In the genomic region with DNA sequence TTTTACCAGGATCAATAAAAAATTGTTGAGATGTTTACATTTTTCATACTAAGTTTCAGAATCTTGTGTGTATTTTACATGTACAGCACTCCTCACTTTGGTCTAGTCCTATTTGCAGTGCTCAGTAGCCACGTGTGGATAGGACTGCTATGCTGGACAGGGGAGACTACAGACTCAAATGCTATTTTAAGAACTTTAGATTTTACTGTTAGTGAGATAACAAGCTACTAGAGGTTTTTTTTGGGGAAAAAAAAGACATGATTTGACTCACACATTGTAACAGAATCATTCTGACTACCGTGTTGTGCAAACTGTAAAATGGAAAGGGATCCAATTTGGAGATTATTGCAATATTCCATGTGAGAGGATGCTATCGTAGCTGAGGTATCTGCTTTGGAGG, we compare ENCODE assay signal across 16 cellular contexts.
DNase-seq lines count a peak whose midpoint lies in the region; ATAC-seq and TF ChIP-seq lines count a peak whose summit lies in the region.
"Had no signal": no experiment of that assay in that cellular context is flagged by ENCODE, and none has a peak within 500 bp of the region (broad histone marks: within the 10 kb centered on the region; RNA-seq: fewer than 3 reads in every experiment).

No MANE protein-coding gene starts in this region.

- no peak overlapping the region for H3K9ac ChIP-seq in GM23248

- H3K36me3 ChIP-seq in GM23248 (ENCODE audit: low read depth) (no peaks in the 10 kb centered on the region), MG63 (no peaks in the 10 kb centered on the region)

- no peak overlapping the region for H3K27ac ChIP-seq in GM23248
- H3K27ac ChIP-seq: A549 had no signal

- H3K27me3 ChIP-seq in GM23248 (replicated peaks; ENCODE audit: insufficient read depth) (no peaks in the 10 kb centered on the region), MG63 (no peaks in the 10 kb centered on the region)

- H3K79me2 ChIP-seq in GM23248 (ENCODE audit: insufficient read depth), result no peaks in the 10 kb centered on the region

- no peaks in the 10 kb centered on the region for H3K9me3 ChIP-seq in GM23248 (ENCODE audit: low read depth)
- no peaks in the 10 kb centered on the region for H3K9me3 ChIP-seq in MG63
- H3K9me3 ChIP-seq: A549 had no signal

- H3K4me3 ChIP-seq in GM23248 (no peak overlapping the region), fibroblast of the aortic adventitia (ENCODE audit: low read depth, low read length) (no peak overlapping the region), MG63 (no peak overlapping the region)
- H3K4me3 ChIP-seq: A549 had no signal

- H4K20me1 ChIP-seq in GM23248 (ENCODE audit: insufficient read depth), result no peaks in the 10 kb centered on the region

- DNase-seq in GM23248 (peak; percentile 7), fibroblast of the aortic adventitia (ENCODE audit: low read depth) (peak; percentile 10), MG63 (no peak), NCI-H1092 treated with DMSO at 0.1 percent for 48 hours (lab: John Stamatoyannopoulos, UW) (no peak), Ammon's horn (ENCODE audit: low spot score) (no peak), Right ventricle myocardium superior (no peak)
- DNase-seq: CD8-positive, alpha-beta T cell; COR-L47; GF-D8; H7; IMR-90; Kasumi-1; KBM-7 had no signal

- H3F3A ChIP-seq in GM23248 (ENCODE audit: insufficient read depth), result no peaks in the 10 kb centered on the region

- no peak for TF ChIP-seq CTCF in fibroblast of the aortic adventitia (IDR thresholded peaks at IDR 0.05; ENCODE audit: insufficient read depth, low read length)

- no peak overlapping the region for H2AFZ ChIP-seq in GM23248

- no peaks in the 10 kb centered on the region for H3K4me1 ChIP-seq in GM23248 (ENCODE audit: insufficient read depth)
- H3K4me1 ChIP-seq: A549 had no signal

- ATAC-seq in GM18858 (IDR thresholded peaks at IDR 0.05; ENCODE audit: unreplicated experiment) (peak; percentile 68), HG03432 (IDR thresholded peaks at IDR 0.05; ENCODE audit: unreplicated experiment) (peak; percentile 62), Right ventricle myocardium superior (ENCODE audit: poor library complexity) (no peak)
- ATAC-seq: A549; CD8-positive, alpha-beta T cell had no signal

- in situ Hi-C loops in GM23248 (cut with MboI), result no loop called here

- 15 to 20% methylated on average over 3 of the region's 3 CpGs for WGBS in GM23248 (ENCODE audit: low coverage in 1 of 2, low lambda C conversion rate in 2 of 2, missing lambda C conversion rate in 2 of 2), 2 experiments

- intact Hi-C loops in Right ventricle myocardium superior (cut with DNase I), result no loop called here

- no peaks in the 10 kb centered on the region for H3K9me2 ChIP-seq in GM23248 (ENCODE audit: insufficient read depth)

- H3K4me2 ChIP-seq in GM23248 (ENCODE audit: unreplicated experiment), result no peak overlapping the region
- H3K4me2 ChIP-seq: A549 had no signal

Comparison
In these comparisons a context has a peak if more than half of its experiments do, and no peak if none do; other contexts are left out.
1. DNase-seq: peak in GM23248 (single experiment) and fibroblast of the aortic adventitia (single experiment); none in MG63 (single experiment), NCI-H1092 treated with DMSO at 0.1 percent for 48 hours (single experiment), Ammon's horn (single experiment) and Right ventricle myocardium superior (single experiment).